22 cellular contexts compared by ENCODE assay signal in the genomic region with DNA sequence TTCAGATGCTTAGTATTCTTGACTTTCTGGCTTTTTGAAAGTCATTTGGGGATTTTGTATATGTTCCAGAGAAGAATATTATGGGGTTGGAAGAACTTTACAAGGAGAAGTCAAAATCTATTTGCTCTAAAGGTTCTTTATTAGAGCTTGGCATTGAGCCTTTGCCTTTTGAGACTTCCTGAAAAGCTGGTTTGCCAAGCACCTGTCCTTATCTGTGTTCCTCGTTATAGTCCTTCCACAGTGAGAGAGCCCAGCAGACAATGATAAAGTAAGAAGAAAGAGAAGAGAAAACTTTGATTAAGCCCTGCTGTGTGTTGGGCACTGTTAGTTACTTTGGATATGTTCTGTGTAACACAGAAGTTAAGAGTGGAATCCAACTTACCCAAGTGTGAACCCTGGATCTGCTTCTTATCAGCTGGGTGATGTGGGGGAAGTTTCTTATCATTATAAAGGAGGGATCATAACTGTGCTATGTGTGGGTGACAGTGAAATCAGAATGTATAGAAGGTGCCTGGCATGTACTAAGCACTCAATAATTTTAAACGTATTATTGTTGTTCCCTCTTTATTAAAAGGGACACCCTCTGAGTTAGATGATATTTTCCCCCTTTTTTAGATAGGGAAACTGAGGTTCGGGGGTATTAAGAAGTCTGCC. TPM values are rescaled to one million over a fixed set of nuclear protein-coding genes. Genes with fewer than 3 reads are reported as not detected.
A peak's percentile ranks its signal among the peaks of the same experiment; 100 is the strongest.
DNase-seq lines count a peak whose midpoint lies in the region; ATAC-seq, FAIRE-seq and TF ChIP-seq lines count a peak whose summit lies in the region.
"Had no signal": no experiment of that assay in that cellular context is flagged by ENCODE, and none has a peak within 500 bp of the region (broad histone marks: within the 10 kb centered on the region; RNA-seq: fewer than 3 reads in every experiment).

No MANE protein-coding gene starts in this region.

- no peaks in the 10 kb centered on the region for H3K36me3 Mint-ChIP-seq in CD4-positive, alpha-beta T cell (ENCODE audit: low read depth)
- H3K36me3 Mint-ChIP-seq: CD8-positive, alpha-beta memory T cell had no signal

- H3K4me3 ChIP-seq in esophagus muscularis mucosa (no peak overlapping the region), pancreas (no peak overlapping the region), mammary epithelial cell (replicated peaks in 1 of 3; ENCODE audit: insufficient read depth in 1 of 3, low read depth in 2 of 3, low read length in 3 of 3) (no peak overlapping the region)
- H3K4me3 ChIP-seq: SJCRH30 had no signal

- in situ Hi-C loops in mammary epithelial cell (cut with MboI; ENCODE audit: low sequenced_read_pairs in 2 of 2): no loop called here

- TF ChIP-seq CTCF in esophagus muscularis mucosa (IDR thresholded peaks at IDR 0.05) (no peak), pancreas (IDR thresholded peaks at IDR 0.05) (no peak), mammary epithelial cell (conservative IDR thresholded peaks at IDR 0.05 in 1 of 2, IDR thresholded peaks at IDR 0.05 in 1 of 2; ENCODE audit: extremely low read depth in 1 of 2, insufficient read depth in 1 of 2, low read depth in 1 of 2, low read length in 2 of 2) (no peak)
- no peak for TF ChIP-seq CTCF in CD4-positive, alpha-beta T cell (IDR thresholded peaks at IDR 0.05)

- no peak for TF ChIP-seq POLR2A in esophagus muscularis mucosa (IDR thresholded peaks at IDR 0.05; ENCODE audit: low read depth)

- CTCF ChIA-PET in CD4-positive, alpha-beta T cell (lab: Charles Lee): interaction anchor here (1.4 kb wide), 1 partner anchor 9 kb away, joined by 3 read pairs; no protein-coding TSS in a partner anchor
- CTCF ChIA-PET in mammary epithelial cell (lab: Charles Lee; ENCODE audit: low non-redundant PET): no interaction called here

- peak; percentile 57 to 82 (median 80) for ATAC-seq in pancreas
- ATAC-seq in CD4-positive, alpha-beta T cell (ENCODE audit: poor library complexity): no peak

- H2AFZ ChIP-seq in mammary epithelial cell (ENCODE audit: low read depth, low read length): no peak overlapping the region

- H3K9ac ChIP-seq in mammary epithelial cell (ENCODE audit: insufficient read depth, low read length): no peak overlapping the region

- intact Hi-C loops in esophagus muscularis mucosa (cut with DNase I): no loop called here
- intact Hi-C loops in pancreas (cut with DNase I): no loop called here
- intact Hi-C loops in CD4-positive, alpha-beta T cell (cut with DNase I, micrococcal nuclease): no loop called here
- intact Hi-C loops in mammary epithelial cell (cut with micrococcal nuclease): no loop called here

- H3K9me3 Mint-ChIP-seq in CD4-positive, alpha-beta T cell: no peaks in the 10 kb centered on the region
- H3K9me3 Mint-ChIP-seq: CD8-positive, alpha-beta memory T cell had no signal

- H3K79me2 ChIP-seq in mammary epithelial cell (ENCODE audit: insufficient read depth, low read length): no peaks in the 10 kb centered on the region

- peaks cover 14% of the 10 kb centered on the region for H3K27me3 Mint-ChIP-seq in CD4-positive, alpha-beta T cell

- no peak overlapping the region for H3K4me3 Mint-ChIP-seq in CD4-positive, alpha-beta T cell
- H3K4me3 Mint-ChIP-seq: CD8-positive, alpha-beta memory T cell had no signal

- DNase-seq in NCI-H1105 treated with DMSO at 0.1 percent for 48 hours (lab: John Stamatoyannopoulos, UW): peak; percentile 42
- no peak for DNase-seq in NCI-H1105 (lab: John Stamatoyannopoulos, UW)
- DNase-seq in DMS53 (lab: John Stamatoyannopoulos, UW): peak; percentile 56
- DNase-seq in esophagus muscularis mucosa (ENCODE audit: extremely low spot score): peak; percentile 19
- peak in 1 of 6 donors; percentile 39 for DNase-seq in pancreas
- no peak for DNase-seq in NCI-H1092 treated with DMSO at 0.1 percent for 48 hours (lab: John Stamatoyannopoulos, UW)
- DNase-seq in CD4-positive, alpha-beta T cell: no peak
- DNase-seq in mammary epithelial cell: no peak
- DNase-seq: 8988T; CD8-positive, alpha-beta memory T cell; GF-D8; GOT3; KBM-7; NCI-H146; NCI-H2081; NCI-H345; OCI-M1; RPMI8226 had no signal

- H3K4me1 Mint-ChIP-seq in CD4-positive, alpha-beta T cell (ENCODE audit: low read depth): no peaks in the 10 kb centered on the region
- H3K4me1 Mint-ChIP-seq: CD8-positive, alpha-beta memory T cell had no signal

- no peaks in the 10 kb centered on the region for H3K9me3 ChIP-seq in esophagus muscularis mucosa
- no peaks in the 10 kb centered on the region for H3K9me3 ChIP-seq in pancreas
- H3K9me3 ChIP-seq in CD4-positive, alpha-beta T cell (ENCODE audit: control insufficient read depth, low read length): no peaks in the 10 kb centered on the region
- no peaks in the 10 kb centered on the region for H3K9me3 ChIP-seq in mammary epithelial cell (replicated peaks; ENCODE audit: insufficient read depth, low read length)
- H3K9me3 ChIP-seq: BE2C, SJCRH30 had no signal

- no peak for FAIRE-seq in pancreas (lab: Jason Lieb, UNC)
- FAIRE-seq: GM12891, GM18507 had no signal

- 64% methylated on average over 3 of the region's 3 CpGs for WGBS in esophagus muscularis mucosa
- WGBS in pancreas, 2 donors: 22% methylated on average over 3 of the region's 3 CpGs
- 76% methylated on average over 3 of the region's 3 CpGs for whole genome bisulfite sequencing in mammary epithelial cell (ENCODE audit: low coverage, missing lambda C conversion rate)

- dilution Hi-C loops in mammary epithelial cell (cut with HindIII; ENCODE audit: low sequenced_read_pairs): no loop called here

- H3K4me1 ChIP-seq in esophagus muscularis mucosa (peaks cover 16 to 26% (median 21%) of the 10 kb centered on the region in 4 donors), pancreas (peaks cover 20 to 39% (median 35%) of the 10 kb centered on the region in 3 donors), mammary epithelial cell (ENCODE audit: insufficient read depth, low read length) (peaks cover 14% of the 10 kb centered on the region)
- H3K4me1 ChIP-seq: BE2C had no signal

- no peak for TF ChIP-seq EP300 in esophagus muscularis mucosa (IDR thresholded peaks at IDR 0.05)

- H3K27ac Mint-ChIP-seq in CD4-positive, alpha-beta T cell: no peak overlapping the region

- H3K27me3 ChIP-seq in esophagus muscularis mucosa (no peaks in the 10 kb centered on the region), pancreas (no peaks in the 10 kb centered on the region), mammary epithelial cell (ENCODE audit: insufficient read depth, low read length) (no peaks in the 10 kb centered on the region)
- no peaks in the 10 kb centered on the region for H3K27me3 ChIP-seq in CD4-positive, alpha-beta T cell (ENCODE audit: control insufficient read depth, insufficient read depth, low read length)
- H3K27me3 ChIP-seq: BE2C, SJCRH30 had no signal

- POLR2A ChIA-PET in CD4-positive, alpha-beta T cell (lab: Charles Lee): no interaction called here

- H4K20me1 ChIP-seq in mammary epithelial cell (ENCODE audit: insufficient read depth, low read length): no peaks in the 10 kb centered on the region

- BruUV-seq in mammary epithelial cell (replicated peaks; lab: Mats Ljungman, UMichigan): no TSS peak

- H3K4me2 ChIP-seq in mammary epithelial cell (ENCODE audit: insufficient read depth, low read depth, low read length): no peak overlapping the region

- H3K36me3 ChIP-seq in esophagus muscularis mucosa: peaks cover 15 to 70% (median 31%) of the 10 kb centered on the region in 4 donors
- H3K36me3 ChIP-seq in pancreas: no peaks in the 10 kb centered on the region
- H3K36me3 ChIP-seq in mammary epithelial cell (ENCODE audit: insufficient read depth, low read length): no peaks in the 10 kb centered on the region
- H3K36me3 ChIP-seq: BE2C, SJCRH30 had no signal

- H3K27ac ChIP-seq in esophagus muscularis mucosa (replicated peaks in 1 of 4) (no peak overlapping the region), pancreas (peak overlapping the region in 3 of 4 donors; percentile 12 to 56 (median 45)), mammary epithelial cell (ENCODE audit: insufficient read depth, low read depth, low read length) (no peak overlapping the region)
- no peak overlapping the region for H3K27ac ChIP-seq in CD4-positive, alpha-beta T cell (ENCODE audit: low read depth, low read length)
- H3K27ac ChIP-seq: SJCRH30 had no signal

RNA-seq across cellular contexts. Expression of a gene that starts 44.3 kb away (rescaled TPM):
- total RNA-seq in esophagus muscularis mucosa (100 to 1,000 TPM; 133 to 799 (median 379) TPM), pancreas (10 to 100 TPM; 30.3 to 54.1 (median 38.7) TPM), mammary epithelial cell (100 to 1,000 TPM in 1 of 2 donors, 10 to 100 TPM in 1; 82.9 to 109 TPM)
- polyA plus RNA-seq in pancreas (10 to 100 TPM; 38.7 to 47.4 TPM), mammary epithelial cell (51.3 TPM)
- 100 to 1,000 TPM in 1 of 2 experiments, 10 to 100 TPM in 1; 88.5 to 109 TPM for total RNA-seq in CD4-positive, alpha-beta T cell
- 70.1 TPM for polyA minus RNA-seq in mammary epithelial cell

Comparison
In these comparisons a context has a peak if more than half of its experiments do, and no peak if none do; other contexts are left out.
1. DNase-seq: peak in NCI-H1105 treated with DMSO at 0.1 percent for 48 hours (single experiment), DMS53 (single experiment) and esophagus muscularis mucosa (single experiment); none in NCI-H1105 (single experiment), NCI-H1092 treated with DMSO at 0.1 percent for 48 hours (single experiment), CD4-positive, alpha-beta T cell (0 of 10) and mammary epithelial cell (single experiment).
2. H3K27ac ChIP-seq: peak in pancreas (3 of 4); none in esophagus muscularis mucosa (0 of 4), CD4-positive, alpha-beta T cell (single experiment) and mammary epithelial cell (single experiment).